8 cellular contexts compared by ENCODE assay signal in genomic region chr10:6580279-6581029, GRCh38. TPM values are rescaled to one million over a fixed set of nuclear protein-coding genes. Genes with fewer than 3 reads are reported as not detected.
A peak's percentile ranks its signal among the peaks of the same experiment; 100 is the strongest.
DNase-seq lines count a peak whose midpoint lies in the region; ATAC-seq and TF ChIP-seq lines count a peak whose summit lies in the region.

No MANE protein-coding gene starts in this region.

- TF ChIP-seq CTCF in glutamatergic neuron (IDR thresholded peaks at IDR 0.05; ENCODE audit: partially characterized antibody, unreplicated experiment) (peak; percentile 78), osteocyte (IDR thresholded peaks at IDR 0.05) (peak; percentile 72)

- WGBS in thymus: under 1% methylated on average over 56 of the region's 56 CpGs

- peaks cover 67% of the 10 kb centered on the region for H3K4me1 Mint-ChIP-seq in activated naive CD4-positive, alpha-beta T cell treated with anti-CD3 and anti-CD28 coated beads, Interleukin-2, amount 50 U/mL, for 24 hours
- peaks cover 13% of the 10 kb centered on the region for H3K4me1 Mint-ChIP-seq in glutamatergic neuron (ENCODE audit: low read depth, unreplicated experiment)
- H3K4me1 Mint-ChIP-seq in osteocyte (ENCODE audit: unreplicated experiment): peaks cover 10% of the 10 kb centered on the region

- H3K27me3 ChIP-seq in thymus (ENCODE audit: control insufficient read depth, insufficient read depth): no peaks in the 10 kb centered on the region

- ATAC-seq in GM18907 (IDR thresholded peaks at IDR 0.05; ENCODE audit: unreplicated experiment): peak; percentile 94
- peak; percentile 93 for ATAC-seq in HG03280 (IDR thresholded peaks at IDR 0.05; ENCODE audit: unreplicated experiment)

- peak overlapping the region; percentile 97 for H3K4me3 Mint-ChIP-seq in activated naive CD4-positive, alpha-beta T cell treated with anti-CD3 and anti-CD28 coated beads, Interleukin-2, amount 50 U/mL, for 24 hours
- H3K4me3 Mint-ChIP-seq in glutamatergic neuron (ENCODE audit: unreplicated experiment): peak overlapping the region; percentile 89
- H3K4me3 Mint-ChIP-seq in osteocyte (ENCODE audit: unreplicated experiment): peak overlapping the region; percentile 69

- no peaks in the 10 kb centered on the region for H3K27me3 Mint-ChIP-seq in activated naive CD4-positive, alpha-beta T cell treated with anti-CD3 and anti-CD28 coated beads, Interleukin-2, amount 50 U/mL, for 24 hours
- H3K27me3 Mint-ChIP-seq in glutamatergic neuron (ENCODE audit: unreplicated experiment) (peaks cover 2% of the 10 kb centered on the region), osteocyte (ENCODE audit: unreplicated experiment) (peaks cover 50% of the 10 kb centered on the region)

- no peak overlapping the region for H3K9ac ChIP-seq in SK-N-MC (ENCODE audit: insufficient read length)

- H3K27ac ChIP-seq in SK-N-MC (no peak overlapping the region), thymus (ENCODE audit: low read depth) (peak overlapping the region; percentile 87)

- no peaks in the 10 kb centered on the region for H3K9me3 Mint-ChIP-seq in activated naive CD4-positive, alpha-beta T cell treated with anti-CD3 and anti-CD28 coated beads, Interleukin-2, amount 50 U/mL, for 24 hours
- H3K9me3 Mint-ChIP-seq in glutamatergic neuron (ENCODE audit: unreplicated experiment): peaks cover 5% of the 10 kb centered on the region
- H3K9me3 Mint-ChIP-seq in osteocyte (ENCODE audit: unreplicated experiment): no peaks in the 10 kb centered on the region

- peak overlapping the region; percentile 100 for H3K27ac Mint-ChIP-seq in activated naive CD4-positive, alpha-beta T cell treated with anti-CD3 and anti-CD28 coated beads, Interleukin-2, amount 50 U/mL, for 24 hours
- peak overlapping the region; percentile 28 for H3K27ac Mint-ChIP-seq in glutamatergic neuron (ENCODE audit: unreplicated experiment)
- H3K27ac Mint-ChIP-seq in osteocyte (ENCODE audit: unreplicated experiment): no peak overlapping the region

- H3K36me3 Mint-ChIP-seq in activated naive CD4-positive, alpha-beta T cell treated with anti-CD3 and anti-CD28 coated beads, Interleukin-2, amount 50 U/mL, for 24 hours: peaks cover 17% of the 10 kb centered on the region
- no peaks in the 10 kb centered on the region for H3K36me3 Mint-ChIP-seq in glutamatergic neuron (ENCODE audit: unreplicated experiment)
- H3K36me3 Mint-ChIP-seq in osteocyte (ENCODE audit: unreplicated experiment): no peaks in the 10 kb centered on the region

- DNase-seq in AG20443 (ENCODE audit: low spot score) (peak; percentile 87), SK-N-MC (ENCODE audit: low read depth, low spot score) (no peak), glutamatergic neuron (peak; percentile 87), osteocyte (ENCODE audit: extremely low spot score, unreplicated experiment) (peak; percentile 92)

- 0 out of 2 replicates have a peak overlapping the region, but pooled peaks have one; percentile 47 for H3K4me3 ChIP-seq in SK-N-MC
- H3K4me3 ChIP-seq in thymus (ENCODE audit: low read length): peak overlapping the region; percentile 98

- H3K36me3 ChIP-seq in SK-N-MC (ENCODE audit: insufficient read depth, low read length) (no peaks in the 10 kb centered on the region), thymus (ENCODE audit: control insufficient read depth, insufficient read depth) (peaks cover 7% of the 10 kb centered on the region)

- peaks cover 28% of the 10 kb centered on the region for H3K4me1 ChIP-seq in thymus (ENCODE audit: control insufficient read depth, insufficient read depth, low read length)

- H3K9me3 ChIP-seq in SK-N-MC (ENCODE audit: low read depth, low read length) (no peaks in the 10 kb centered on the region), thymus (ENCODE audit: control insufficient read depth) (no peaks in the 10 kb centered on the region)

RNA-seq across cellular contexts. Expression of gene PRKCQ, which starts 0.4 kb away (rescaled TPM):
- total RNA-seq in glutamatergic neuron (ENCODE audit: unreplicated experiment): 1.3 TPM
- total RNA-seq in osteocyte: 0.11 TPM in 1 of 2 replicates, not detected in the other
- 18.1 TPM for polyA plus RNA-seq in thymus
